18 cellular contexts compared by ENCODE assay signal in the genomic region with DNA sequence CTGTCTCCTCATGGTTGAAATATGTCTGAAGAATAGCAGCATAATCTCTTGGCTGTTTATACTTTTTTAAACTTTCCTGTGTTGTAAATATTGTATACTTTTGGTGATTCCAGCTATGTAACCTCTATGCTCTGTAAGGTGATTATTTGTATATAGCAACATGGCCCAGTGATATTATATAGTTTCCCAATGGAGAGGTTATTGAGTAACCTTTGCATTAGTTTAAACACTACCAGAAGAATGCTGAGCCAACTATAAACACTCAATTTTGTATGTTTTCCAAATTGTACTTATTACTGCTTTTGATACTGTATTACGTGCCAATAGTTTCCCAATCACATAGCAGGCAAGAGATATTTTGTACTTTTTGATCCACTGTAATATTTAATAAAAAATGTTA.
DNase-seq lines count a peak whose midpoint lies in the region; TF ChIP-seq lines count a peak whose summit lies in the region.
"Had no signal": no experiment of that assay in that cellular context is flagged by ENCODE, and none has a peak within 500 bp of the region (broad histone marks: within the 10 kb centered on the region; RNA-seq: fewer than 3 reads in every experiment).

No MANE protein-coding gene starts in this region.

- no peak overlapping the region for H3K4me3 Mint-ChIP-seq in activated T-helper 1 cell treated with anti-CD3 and anti-CD28 coated beads, Interleukin-12 subunit alpha, Interleukin-12 subunit beta, Interleukin-2, Interleukin-4 antibody, amounts not matched to agents 30 ng/mL and 10 ng/mL and 1 ng/mL, durations not matched to agents 14 hours and 24 hours and 36 hours
- H3K4me3 Mint-ChIP-seq: activated B cell treated with CpG ODN at 0.5 μM for 24 hours, T-cell had no signal

- H3K9ac ChIP-seq in GM23248 (no peak overlapping the region), skeletal muscle tissue (ENCODE audit: low read depth in 1 of 3, low read length in 3 of 3) (no peak overlapping the region)

- 51 to 64% methylated on average over 1 of the region's 1 CpG for WGBS in GM23248 (ENCODE audit: low coverage in 1 of 2, low lambda C conversion rate in 2 of 2, missing lambda C conversion rate in 2 of 2), 2 experiments

- H3K4me1 ChIP-seq in GM23248 (ENCODE audit: insufficient read depth) (peaks cover 48% of the 10 kb centered on the region), SJSA1 (replicated peaks) (peaks cover 47% of the 10 kb centered on the region), skeletal muscle tissue (ENCODE audit: control insufficient read depth in 3 of 3, insufficient read depth in 3 of 3, low read length in 3 of 3) (peaks cover 15 to 42% (median 15%) of the 10 kb centered on the region in 3 donors)

- peak overlapping the region; percentile 92 for H3K27ac ChIP-seq in GM23248
- peak overlapping the region; percentile 92 for H3K27ac ChIP-seq in SJSA1
- peak overlapping the region; percentile 54 for H3K27ac ChIP-seq in skeletal muscle tissue (ENCODE audit: low read depth, low read length)
- H3K27ac ChIP-seq: ascending aorta had no signal

- H3K9me2 ChIP-seq in GM23248 (ENCODE audit: insufficient read depth): no peaks in the 10 kb centered on the region

- H3K4me3 ChIP-seq in GM23248 (no peak overlapping the region), SJSA1 (no peak overlapping the region), fibroblast of villous mesenchyme (ENCODE audit: low read depth, low read length) (no peak overlapping the region), skeletal muscle tissue (ENCODE audit: low read length in 3 of 3) (no peak overlapping the region)
- H3K4me3 ChIP-seq: ascending aorta, coronary artery, GM12878 had no signal

- peaks cover 33% of the 10 kb centered on the region for H3K36me3 ChIP-seq in GM23248 (ENCODE audit: low read depth)
- peaks cover 41% of the 10 kb centered on the region for H3K36me3 ChIP-seq in SJSA1
- peaks cover 16 to 23% (median 19%) of the 10 kb centered on the region in 3 donors for H3K36me3 ChIP-seq in skeletal muscle tissue (ENCODE audit: control insufficient read depth in 3 of 3, insufficient read depth in 3 of 3, low read length in 3 of 3)

- H3K27ac Mint-ChIP-seq in activated T-helper 1 cell treated with anti-CD3 and anti-CD28 coated beads, Interleukin-12 subunit alpha, Interleukin-12 subunit beta, Interleukin-2, Interleukin-4 antibody, amounts not matched to agents 30 ng/mL and 10 ng/mL and 1 ng/mL, durations not matched to agents 14 hours and 24 hours and 36 hours: no peak overlapping the region
- H3K27ac Mint-ChIP-seq: activated B cell treated with CpG ODN at 0.5 μM for 24 hours had no signal

- no peaks in the 10 kb centered on the region for H4K20me1 ChIP-seq in GM23248 (ENCODE audit: insufficient read depth)

- peaks cover 62% of the 10 kb centered on the region for H3K36me3 Mint-ChIP-seq in activated T-helper 1 cell treated with anti-CD3 and anti-CD28 coated beads, Interleukin-12 subunit alpha, Interleukin-12 subunit beta, Interleukin-2, Interleukin-4 antibody, amounts not matched to agents 30 ng/mL and 10 ng/mL and 1 ng/mL, durations not matched to agents 14 hours and 24 hours and 36 hours (ENCODE audit: low read depth)

- no peaks in the 10 kb centered on the region for H3K9me3 Mint-ChIP-seq in activated T-helper 1 cell treated with anti-CD3 and anti-CD28 coated beads, Interleukin-12 subunit alpha, Interleukin-12 subunit beta, Interleukin-2, Interleukin-4 antibody, amounts not matched to agents 30 ng/mL and 10 ng/mL and 1 ng/mL, durations not matched to agents 14 hours and 24 hours and 36 hours
- H3K9me3 Mint-ChIP-seq: activated B cell treated with CpG ODN at 0.5 μM for 24 hours, T-cell had no signal

- intact Hi-C loops in activated T-helper 1 cell treated with anti-CD3 and anti-CD28 coated beads, Interleukin-12 subunit alpha, Interleukin-12 subunit beta, Interleukin-2, Interleukin-4 antibody, amounts not matched to agents 30 ng/mL and 10 ng/mL and 1 ng/mL, durations not matched to agents 14 hours and 24 hours and 36 hours (cut with micrococcal nuclease): no loop called here

- H3K79me2 ChIP-seq in GM23248 (ENCODE audit: insufficient read depth): peaks cover 22% of the 10 kb centered on the region

- peaks cover 87% of the 10 kb centered on the region for H3F3A ChIP-seq in GM23248 (ENCODE audit: insufficient read depth)

- no peaks in the 10 kb centered on the region for H3K27me3 Mint-ChIP-seq in activated T-helper 1 cell treated with anti-CD3 and anti-CD28 coated beads, Interleukin-12 subunit alpha, Interleukin-12 subunit beta, Interleukin-2, Interleukin-4 antibody, amounts not matched to agents 30 ng/mL and 10 ng/mL and 1 ng/mL, durations not matched to agents 14 hours and 24 hours and 36 hours (ENCODE audit: insufficient read depth)
- H3K27me3 Mint-ChIP-seq: activated B cell treated with CpG ODN at 0.5 μM for 24 hours, T-cell had no signal

- in situ Hi-C loops in GM23248 (cut with MboI): no loop called here

- peaks cover 46% of the 10 kb centered on the region for H3K4me1 Mint-ChIP-seq in activated T-helper 1 cell treated with anti-CD3 and anti-CD28 coated beads, Interleukin-12 subunit alpha, Interleukin-12 subunit beta, Interleukin-2, Interleukin-4 antibody, amounts not matched to agents 30 ng/mL and 10 ng/mL and 1 ng/mL, durations not matched to agents 14 hours and 24 hours and 36 hours (ENCODE audit: low read depth)

- H2AFZ ChIP-seq in GM23248: no peak overlapping the region

- peak overlapping the region; percentile 73 for H3K4me2 ChIP-seq in GM23248 (ENCODE audit: unreplicated experiment)

- TF ChIP-seq CTCF in fibroblast of villous mesenchyme (IDR thresholded peaks at IDR 0.05; ENCODE audit: insufficient read depth, low read depth, low read length): no peak

- DNase-seq in GM23248 (no peak), SJSA1 (ENCODE audit: low read depth in 1 of 2, low spot score in 2 of 2) (no peak), fibroblast of villous mesenchyme (ENCODE audit: low read depth) (peak; percentile 81), GM19238 (ENCODE audit: insufficient read length, low spot score) (no peak)
- DNase-seq in activated T-helper 1 cell treated with anti-CD3 and anti-CD28 coated beads, Interleukin-12 subunit alpha, Interleukin-12 subunit beta, Interleukin-2, Interleukin-4 antibody, amounts not matched to agents 30 ng/mL and 10 ng/mL and 1 ng/mL, durations not matched to agents 14 hours and 24 hours and 36 hours (ENCODE audit: low spot score): no peak
- DNase-seq in effector CD4-positive, alpha-beta T cell: no peak
- DNase-seq in stimulated activated CD8-positive, alpha-beta memory T cell treated with anti-CD3 and anti-CD28 coated beads, Interleukin-4, amount 100 ng/mL, for 48 hours: no peak
- DNase-seq: activated B cell treated with CpG ODN at 0.5 μM for 24 hours; GDM1; islet precursor cell; NCI-H2227 treated with DMSO at 0.1 percent for 48 hours; RPMI8226; stimulated activated CD4-positive, alpha-beta T cell treated with anti-CD3 and anti-CD28 coated beads, Interleukin-4, amount 100 ng/mL, for 24 hours; T-cell had no signal

- H3K9me3 ChIP-seq in GM23248 (ENCODE audit: low read depth) (no peaks in the 10 kb centered on the region), SJSA1 (replicated peaks) (no peaks in the 10 kb centered on the region), skeletal muscle tissue (ENCODE audit: control insufficient read depth in 3 of 3, low read length in 3 of 3) (no peaks in the 10 kb centered on the region)
- H3K9me3 ChIP-seq: ascending aorta had no signal

- H3K27me3 ChIP-seq in GM23248 (replicated peaks; ENCODE audit: insufficient read depth) (no peaks in the 10 kb centered on the region), SJSA1 (replicated peaks) (no peaks in the 10 kb centered on the region), skeletal muscle tissue (ENCODE audit: control insufficient read depth in 3 of 3, insufficient read depth in 3 of 3, low read length in 3 of 3) (no peaks in the 10 kb centered on the region)
- H3K27me3 ChIP-seq: ascending aorta had no signal
